Comparison of ENCODE assay signal across 7 cellular contexts in genomic region chr1:112395261-112395831, GRCh38. TPM values are rescaled to one million over a fixed set of nuclear protein-coding genes. Genes with fewer than 3 reads are reported as not detected.
A peak's percentile ranks its signal among the peaks of the same experiment; 100 is the strongest.
DNase-seq lines count a peak whose midpoint lies in the region; ATAC-seq and TF ChIP-seq lines count a peak whose summit lies in the region.

No MANE protein-coding gene starts in this region.

- H3K9me3 Mint-ChIP-seq in WTC11 = no peaks in the 10 kb centered on the region

- POLR2A ChIA-PET in HEK293 (lab: Yijun Ruan, JAX) = interaction anchor here (0.6 to 1.9 kb wide), 8 partner anchors 16 to 319 kb away, joined by 3 to 8 read pairs (median 4); partner anchors contain the start of genes MOV10, PPM1J and ST7L
- POLR2A ChIA-PET in WTC11 (lab: Charles Lee) = interaction anchor here (0.6 to 1.9 kb wide), 4 partner anchors 15 to 424 kb away, joined by 3 to 6 read pairs (median 4); partner anchors contain the start of gene PPM1J

- H3K9me3 ChIP-seq in HEK293 (ENCODE audit: control insufficient read depth, insufficient read depth, low read depth, low read length) (no peaks in the 10 kb centered on the region), iPS DF 6.9 (ENCODE audit: control insufficient read depth, insufficient read depth, low read length) (no peaks in the 10 kb centered on the region), spleen (no peaks in the 10 kb centered on the region)

- ATAC-seq in WTC11 = no peak
- ATAC-seq in HG03095 (IDR thresholded peaks at IDR 0.05; ENCODE audit: unreplicated experiment) = no peak

- H3K36me3 Mint-ChIP-seq in WTC11 = no peaks in the 10 kb centered on the region

- TF ChIP-seq CTCF in HEK293 (tag by site-specific recombination; IDR thresholded peaks at IDR 0.05) (no peak), WTC11 (IDR thresholded peaks at IDR 0.05) (no peak), spleen (IDR thresholded peaks at IDR 0.05 in 8 of 11, conservative IDR thresholded peaks at IDR 0.05 in 3 of 11) (no peak)

- H3K27me3 ChIP-seq in iPS DF 6.9 (ENCODE audit: control insufficient read depth, insufficient read depth, low read length) = no peaks in the 10 kb centered on the region
- peaks cover 0 to 4% (median 0%) of the 10 kb centered on the region in 7 donors for H3K27me3 ChIP-seq in spleen (replicated peaks in 1 of 7)

- intact Hi-C loops in spleen (cut with DNase I; ENCODE audit: low total_unique reads) = loop anchor here (10.0 kb wide), 1 partner anchor 219 kb away; the partner anchor contains the start of genes CAPZA1 and ST7L

- no peaks in the 10 kb centered on the region for H3K36me3 ChIP-seq in HEK293 (ENCODE audit: control insufficient read depth in 2 of 2, insufficient read depth in 1 of 2, low read length in 2 of 2)
- no peaks in the 10 kb centered on the region for H3K36me3 ChIP-seq in iPS DF 6.9 (ENCODE audit: control insufficient read depth, insufficient read depth, low read length)
- H3K36me3 ChIP-seq in spleen = no peaks in the 10 kb centered on the region

- H3K4me1 ChIP-seq in HEK293 (ENCODE audit: control insufficient read depth, insufficient read depth, low read length) (peaks cover 16% of the 10 kb centered on the region), iPS DF 6.9 (ENCODE audit: control insufficient read depth, insufficient read depth, low read length) (no peaks in the 10 kb centered on the region; the same call in 1 of the 2 replicates), spleen (peaks cover 24 to 90% (median 57%) of the 10 kb centered on the region in 6 donors)

- CTCF ChIA-PET in HEK293 (lab: Yijun Ruan, JAX) = interaction anchor here (0.5 to 5.7 kb wide), 16 partner anchors 25 to 1816 kb away, joined by 3 to 62 read pairs (median 4); partner anchors contain the start of genes PPM1J and RHOC
- CTCF ChIA-PET in WTC11 (lab: Charles Lee) = interaction anchor here (0.6 to 2.1 kb wide), 8 partner anchors 9 to 320 kb away, joined by 3 to 18 read pairs (median 5); partner anchors contain the start of gene PPM1J

- H3K4me3 ChIP-seq in HEK293 (ENCODE audit: low read depth, low read length) (peak overlapping the region; percentile 71), iPS DF 6.9 (ENCODE audit: low read length) (peak overlapping the region; percentile 79; the same call in 1 of the 2 replicates), spleen (peak overlapping the region; percentile 90 to 99 (median 96))

- DNase-seq in WTC11 (ENCODE audit: low spot score) (no peak), iPS DF 6.9 (ENCODE audit: low read depth, low spot score) (no peak), spleen (no peak), ecto neural progenitor cell (ENCODE audit: low spot score) (no peak), SHP77 (lab: John Stamatoyannopoulos, UW) (no peak)

- peaks cover 43% of the 10 kb centered on the region for H3K4me1 Mint-ChIP-seq in WTC11

- H3K4me3 Mint-ChIP-seq in WTC11 = peak overlapping the region; percentile 99

- peak overlapping the region; percentile 8; the same call in 1 of the 2 replicates for H3K27ac ChIP-seq in HEK293 (ENCODE audit: extremely low read depth, low read depth, low read length)
- H3K27ac ChIP-seq in iPS DF 6.9 (ENCODE audit: low read length) = no peak overlapping the region
- H3K27ac ChIP-seq in spleen = peak overlapping the region; percentile 17 to 92 (median 87)

- H3K27ac Mint-ChIP-seq in WTC11 = peak overlapping the region; percentile 99

- H3K27me3 Mint-ChIP-seq in WTC11 (ENCODE audit: low read depth) = no peaks in the 10 kb centered on the region

- WGBS in iPS DF 6.9 (ENCODE audit: insufficient coverage, insufficient read length) = no CpG with 5 or more reads among the region's 6 CpGs
- 28 to 49% (median 33%) methylated on average over 6 of the region's 6 CpGs for WGBS in spleen, 5 donors

- TF ChIP-seq POLR2A in spleen (IDR thresholded peaks at IDR 0.05) = no peak

TF ChIP-seq in HEK293, 187 proteins besides CTCF, POLR2A, EP300 and RAD21 (continues in another document):
- TF ChIP-seq PBX3 (CRISPR knock-in tag; IDR thresholded peaks at IDR 0.05) (no peak), PRDM4 (tag by site-specific recombination; IDR thresholded peaks at IDR 0.05) (0 out of 2 replicates have a peak, but pooled peaks have one; percentile 22), ZNF501 (tag by site-specific recombination; IDR thresholded peaks at IDR 0.05) (no peak), TCF7L2 (IDR thresholded peaks at IDR 0.05; ENCODE audit: borderline replicate concordance, low read depth, low read length) (no peak)

TF ChIP-seq in WTC11, 78 proteins besides CTCF, POLR2A, EP300 and RAD21 (continues in another document):
- TF ChIP-seq STAT6 (CRISPR knock-in tag; conservative IDR thresholded peaks at IDR 0.05; ENCODE audit: low read depth) (no peak), TEAD1 (CRISPR knock-in tag; IDR thresholded peaks at IDR 0.05) (no peak), ATF2 (CRISPR knock-in tag; IDR thresholded peaks at IDR 0.05; ENCODE audit: borderline replicate concordance, low read depth) (no peak), ATF1 (CRISPR knock-in tag; IDR thresholded peaks at IDR 0.05) (no peak), NR3C1 (CRISPR knock-in tag; conservative IDR thresholded peaks at IDR 0.05; ENCODE audit: low read depth) (no peak), MAX (CRISPR knock-in tag; IDR thresholded peaks at IDR 0.05) (no peak), FOXK1 (CRISPR knock-in tag; IDR thresholded peaks at IDR 0.05) (no peak), IRF1 (CRISPR knock-in tag; IDR thresholded peaks at IDR 0.05) (no peak), ZNF219 (CRISPR knock-in tag; IDR thresholded peaks at IDR 0.05; ENCODE audit: borderline replicate concordance) (no peak), ZNF263 (CRISPR knock-in tag; IDR thresholded peaks at IDR 0.05; ENCODE audit: low read depth) (no peak), ZBTB43 (CRISPR knock-in tag; IDR thresholded peaks at IDR 0.05) (no peak), ZNF317 (CRISPR knock-in tag; IDR thresholded peaks at IDR 0.05; ENCODE audit: borderline replicate concordance, low read depth) (no peak)

RNA-seq across cellular contexts. Expression of gene CTTNBP2NL, which starts 0.7 kb away (rescaled TPM):
- total RNA-seq in WTC11 (2021) = 28.5 to 32.8 TPM (median 32.0 TPM) in 3 replicates
- 10 to 100 TPM; 15.3 to 48.1 (median 27.5) TPM for total RNA-seq in spleen
- polyA plus RNA-seq in spleen = 1 to 10 TPM; 1.9 to 4.6 (median 2.5) TPM
